In genomic region chr6:53916804-53917463, GRCh38 we compare ENCODE assay signal across 11 cellular contexts.
DNase-seq lines count a peak whose midpoint lies in the region; ATAC-seq and TF ChIP-seq lines count a peak whose summit lies in the region.
"Had no signal": no experiment of that assay in that cellular context is flagged by ENCODE, and none has a peak within 500 bp of the region (broad histone marks: within the 10 kb centered on the region; RNA-seq: fewer than 3 reads in every experiment).

No MANE protein-coding gene starts in this region.

- no peak overlapping the region for H4K91ac ChIP-seq in mesenchymal stem cell (ENCODE audit: low read length)

- no peak overlapping the region for H3K14ac ChIP-seq in mesenchymal stem cell (ENCODE audit: low read length in 2 of 2)

- H3K36me3 ChIP-seq in mesenchymal stem cell (ENCODE audit: control insufficient read depth in 1 of 2, insufficient read depth in 2 of 2, low read depth in 1 of 2, low read length in 2 of 2) (peaks cover 0 to 6% of the 10 kb centered on the region in 2 experiments), body of pancreas (replicated peaks in 1 of 2; ENCODE audit: insufficient read depth in 1 of 2, low read depth in 2 of 2) (peaks cover 0 to 2% of the 10 kb centered on the region in 2 donors)

- no peak overlapping the region for H3K9ac ChIP-seq in mesenchymal stem cell (ENCODE audit: low read length)

- no peak overlapping the region for H2BK5ac ChIP-seq in mesenchymal stem cell (ENCODE audit: low read depth, low read length, poor library complexity, severe bottlenecking)

- peak overlapping the region; percentile 1 for H3K27ac ChIP-seq in mesenchymal stem cell (ENCODE audit: low read length, poor library complexity, severe bottlenecking)
- H3K27ac ChIP-seq in body of pancreas = no peak overlapping the region

- no peak overlapping the region for H2BK15ac ChIP-seq in mesenchymal stem cell (ENCODE audit: low read depth, poor library complexity, severe bottlenecking)

- no peak for TF ChIP-seq CTCF in body of pancreas (IDR thresholded peaks at IDR 0.05)

- no peak overlapping the region for H4K8ac ChIP-seq in mesenchymal stem cell (ENCODE audit: low read length)

- WGBS in mesenchymal stem cell = 79% methylated on average over 3 of the region's 3 CpGs
- WGBS in body of pancreas, 2 donors = 90 to 95% methylated on average over 3 of the region's 3 CpGs

- H2AK5ac ChIP-seq in mesenchymal stem cell (ENCODE audit: low read length, severe bottlenecking) = no peak overlapping the region

- H2AFZ ChIP-seq in mesenchymal stem cell (ENCODE audit: low read depth, low read length) = no peak overlapping the region

- H3K4me2 ChIP-seq in mesenchymal stem cell (ENCODE audit: low read length, poor library complexity, severe bottlenecking) = no peak overlapping the region

- H2BK120ac ChIP-seq in mesenchymal stem cell (ENCODE audit: low read depth, low read length) = no peak overlapping the region

- no peak for DNase-seq in mesenchymal stem cell
- DNase-seq in D341Med (ENCODE audit: low spot score) = no peak
- no peak for DNase-seq in activated CD4-positive, alpha-beta T cell treated with anti-CD3 and anti-CD28 coated beads for 48 hours
- DNase-seq in body of pancreas = no peak
- DNase-seq: NCI-H2029 treated with DMSO at 0.1 percent for 48 hours, T-cell had no signal

- H2BK12ac ChIP-seq in mesenchymal stem cell (ENCODE audit: low read length in 2 of 2) = no peak overlapping the region

- H3K27me3 ChIP-seq in mesenchymal stem cell (ENCODE audit: control insufficient read depth in 1 of 2, insufficient read depth in 1 of 2, low read length in 2 of 2) (no peaks in the 10 kb centered on the region), body of pancreas (no peaks in the 10 kb centered on the region)

- no peak for TF ChIP-seq POLR2A in body of pancreas (IDR thresholded peaks at IDR 0.05)

- H3K4ac ChIP-seq in mesenchymal stem cell (ENCODE audit: low read depth in 1 of 2, low read length in 2 of 2) = no peak overlapping the region

- no peak overlapping the region for H3K23ac ChIP-seq in mesenchymal stem cell (ENCODE audit: low read length in 2 of 2)

- H3K79me1 ChIP-seq in mesenchymal stem cell (replicated peaks; ENCODE audit: low read length, poor library complexity, severe bottlenecking) = no peaks in the 10 kb centered on the region

- peak; percentile 31 for ATAC-seq in GM18520 (IDR thresholded peaks at IDR 0.05; ENCODE audit: unreplicated experiment)
- peak; percentile 73 for ATAC-seq in GM21737 (IDR thresholded peaks at IDR 0.05; ENCODE audit: unreplicated experiment)
- peak; percentile 71 for ATAC-seq in HG03432 (IDR thresholded peaks at IDR 0.05; ENCODE audit: unreplicated experiment)
- no peak for ATAC-seq in HG03439 (IDR thresholded peaks at IDR 0.05; ENCODE audit: unreplicated experiment)
- ATAC-seq in body of pancreas = no peak
- ATAC-seq: activated T-helper 17 cell treated with anti-CD3 and anti-CD28 coated beads, Interleukin-2, amount 50 U/mL, for 72 hours; T-cell had no signal

- H3K9me3 ChIP-seq in mesenchymal stem cell (ENCODE audit: control insufficient read depth, low read length) = no peaks in the 10 kb centered on the region
- no peaks in the 10 kb centered on the region for H3K9me3 ChIP-seq in body of pancreas

- no peak overlapping the region for H3K18ac ChIP-seq in mesenchymal stem cell (ENCODE audit: low read depth in 1 of 2, low read length in 2 of 2)

- no peak overlapping the region for H3K4me3 ChIP-seq in mesenchymal stem cell (ENCODE audit: insufficient read depth in 1 of 2, low read depth in 1 of 2, low read length in 2 of 2)
- no peak overlapping the region for H3K4me3 ChIP-seq in body of pancreas

- intact Hi-C loops in body of pancreas (cut with DNase I) = no loop called here

- H3K4me1 ChIP-seq in mesenchymal stem cell (ENCODE audit: control insufficient read depth, insufficient read depth, low read depth, low read length) = peaks cover 2% of the 10 kb centered on the region
- H3K4me1 ChIP-seq in body of pancreas = no peaks in the 10 kb centered on the region

Comparison
In these comparisons a context has a peak if more than half of its experiments do, and no peak if none do; other contexts are left out.
1. ATAC-seq: peak in GM18520 (single experiment), GM21737 (single experiment) and HG03432 (single experiment); none in HG03439 (single experiment) and body of pancreas (single experiment).